ENCODE assay signal across 8 cellular contexts in genomic region chr17:2056221-2057129, GRCh38. TPM values are rescaled to one million over a fixed set of nuclear protein-coding genes. Genes with fewer than 3 reads are reported as not detected.
A peak's percentile ranks its signal among the peaks of the same experiment; 100 is the strongest.
DNase-seq lines count a peak whose midpoint lies in the region; ATAC-seq and TF ChIP-seq lines count a peak whose summit lies in the region.

No MANE protein-coding gene starts in this region.

- peak overlapping the region; percentile 56 to 57 for H3K4me3 ChIP-seq in left lung
- peak overlapping the region; percentile 57 to 69 (median 64) for H3K4me3 ChIP-seq in stomach

- H3K9me3 ChIP-seq in left lung (no peaks in the 10 kb centered on the region), stomach (no peaks in the 10 kb centered on the region)

- no peak for TF ChIP-seq POLR2A in stomach (IDR thresholded peaks at IDR 0.05)

- peaks cover 14% of the 10 kb centered on the region for H3K36me3 Mint-ChIP-seq in activated naive CD8-positive, alpha-beta T cell treated with anti-CD3 and anti-CD28 coated beads, Interleukin-2, amount 50 U/mL, for 24 hours (ENCODE audit: low read depth)

- no peak for TF ChIP-seq EP300 in stomach (IDR thresholded peaks at IDR 0.05)

- H3K36me3 ChIP-seq in left lung (peaks cover 0 to 31% of the 10 kb centered on the region in 2 donors), stomach (peaks cover 0 to 18% (median 13%) of the 10 kb centered on the region in 4 donors)

- peak in 1 of 2 donors; percentile 11 for TF ChIP-seq CTCF in left lung (IDR thresholded peaks at IDR 0.05)
- peak in 1 of 7 experiments; percentile 27 for TF ChIP-seq CTCF in stomach (IDR thresholded peaks at IDR 0.05)

- intact Hi-C loops in left lung (cut with DNase I) = loop anchor here in 1 of 2 donors (5.0 kb wide), 1 partner anchor 186 kb away; no protein-coding TSS in a partner anchor
- intact Hi-C loops in stomach (cut with DNase I; ENCODE audit: low total_unique reads) = loop anchor here (5.0 kb wide), 1 partner anchor 186 kb away; no protein-coding TSS in a partner anchor

- DNase-seq in activated gamma-delta T cell treated with Interleukin-2 at 50 U/mL for 16 hours = peak; percentile 44
- DNase-seq in activated gamma-delta T cell (lab: John Stamatoyannopoulos, UW) = no peak
- peak; percentile 49 for DNase-seq in activated naive CD8-positive, alpha-beta T cell treated with anti-CD3 and anti-CD28 coated beads, Interleukin-2, amount 50 U/mL, for 24 hours
- DNase-seq in left lung = peak; percentile 49 to 92
- no peak for DNase-seq in stomach
- no peak for DNase-seq in NCI-H69 (lab: John Stamatoyannopoulos, UW)
- DNase-seq in NCI-H748 treated with DMSO at 0.1 percent for 48 hours (lab: John Stamatoyannopoulos, UW) = no peak

- H3K27me3 ChIP-seq in left lung (peaks cover 8 to 72% of the 10 kb centered on the region in 2 donors), stomach (peaks cover 0 to 87% (median 57%) of the 10 kb centered on the region in 3 donors)

- WGBS in stomach, 5 donors = 14 to 30% (median 19%) methylated on average over 31 to 76 of the region's 76 CpGs

- peaks cover 30% of the 10 kb centered on the region for H3K27me3 Mint-ChIP-seq in activated naive CD8-positive, alpha-beta T cell treated with anti-CD3 and anti-CD28 coated beads, Interleukin-2, amount 50 U/mL, for 24 hours

- H3K4me1 ChIP-seq in left lung (peaks cover 24 to 77% of the 10 kb centered on the region in 2 donors), stomach (peaks cover 74 to 91% (median 80%) of the 10 kb centered on the region in 4 donors)

- peak overlapping the region; percentile 70 for H3K4me3 Mint-ChIP-seq in activated naive CD8-positive, alpha-beta T cell treated with anti-CD3 and anti-CD28 coated beads, Interleukin-2, amount 50 U/mL, for 24 hours

- peak overlapping the region; percentile 78 to 82 for H3K27ac ChIP-seq in left lung
- peak overlapping the region; percentile 84 to 94 (median 90) for H3K27ac ChIP-seq in stomach

- no peak for ATAC-seq in activated naive CD8-positive, alpha-beta T cell treated with anti-CD3 and anti-CD28 coated beads, Interleukin-2, amount 50 U/mL, for 24 hours
- no peak for ATAC-seq in left lung
- no peak for ATAC-seq in GM19351 (IDR thresholded peaks at IDR 0.05; ENCODE audit: unreplicated experiment)

- peaks cover 33% of the 10 kb centered on the region for H3K4me1 Mint-ChIP-seq in activated naive CD8-positive, alpha-beta T cell treated with anti-CD3 and anti-CD28 coated beads, Interleukin-2, amount 50 U/mL, for 24 hours

- no peaks in the 10 kb centered on the region for H3K9me3 Mint-ChIP-seq in activated naive CD8-positive, alpha-beta T cell treated with anti-CD3 and anti-CD28 coated beads, Interleukin-2, amount 50 U/mL, for 24 hours

- no peak overlapping the region for H3K27ac Mint-ChIP-seq in activated naive CD8-positive, alpha-beta T cell treated with anti-CD3 and anti-CD28 coated beads, Interleukin-2, amount 50 U/mL, for 24 hours

RNA-seq across cellular contexts. Expression of gene HIC1, which starts 1.6 kb away (rescaled TPM):
- total RNA-seq in left lung (10 to 100 TPM; 25.5 to 28.2 TPM), stomach (100 to 1,000 TPM in 1 of 5 donors, 10 to 100 TPM in 1, 1 to 10 TPM in 3; 7.6 to 107 (median 9.4) TPM)
- polyA plus RNA-seq in stomach = 10 to 100 TPM in 1 of 3 donors, 1 to 10 TPM in 2; 1.5 to 11.2 (median 6.2) TPM

RNA-seq across cellular contexts. Expression of gene OVCA2, which starts 14.7 kb away (rescaled TPM):
- total RNA-seq in left lung (10 to 100 TPM; 26.1 to 28.7 TPM), stomach (10 to 100 TPM in 3 of 5 donors, 1 to 10 TPM in 1, not detected in 1; 3.1 to 31.9 (median 17.3) TPM)
- 10 to 100 TPM; 60.3 to 83.4 (median 66.7) TPM for polyA plus RNA-seq in stomach

RNA-seq across cellular contexts. Expression of gene DPH1, which starts 26.5 kb away (rescaled TPM):
- total RNA-seq in left lung (10 to 100 TPM; 30.7 to 36.0 TPM), stomach (100 to 1,000 TPM in 2 of 5 donors, 10 to 100 TPM in 3; 26.1 to 188 (median 95.0) TPM)
- polyA plus RNA-seq in stomach = 10 to 100 TPM; 11.6 to 27.9 (median 17.7) TPM

RNA-seq across cellular contexts. Expression of gene RTN4RL1, which starts 31.3 kb away (rescaled TPM):
- total RNA-seq in left lung (1 to 10 TPM; 2.7 to 5.1 TPM), stomach (under 1 TPM in 2 of 5 donors, not detected in 3; 0.58 to 0.92 TPM)
- under 1 TPM in 2 of 3 donors, not detected in 1; 0.50 to 0.85 TPM for polyA plus RNA-seq in stomach

Comparison
In these comparisons a context has a peak if more than half of its experiments do, and no peak if none do; other contexts are left out.
1. DNase-seq: peak in activated gamma-delta T cell treated with Interleukin-2 at 50 U/mL for 16 hours (single experiment), activated naive CD8-positive, alpha-beta T cell treated with anti-CD3 and anti-CD28 coated beads, Interleukin-2, amount 50 U/mL, for 24 hours (single experiment) and left lung (2 of 2); none in activated gamma-delta T cell (single experiment), stomach (single experiment), NCI-H69 (single experiment) and NCI-H748 treated with DMSO at 0.1 percent for 48 hours (single experiment).